In genomic region chr14:99564256-99564902, GRCh38 we compare ENCODE assay signal across 10 cellular contexts. TPM values are rescaled to one million over a fixed set of nuclear protein-coding genes. Genes with fewer than 3 reads are reported as not detected.
A peak's percentile ranks its signal among the peaks of the same experiment; 100 is the strongest.
DNase-seq lines count a peak whose midpoint lies in the region; ATAC-seq, FAIRE-seq and TF ChIP-seq lines count a peak whose summit lies in the region.
"Had no signal": no experiment of that assay in that cellular context is flagged by ENCODE, and none has a peak within 500 bp of the region (broad histone marks: within the 10 kb centered on the region; RNA-seq: fewer than 3 reads in every experiment).

No MANE protein-coding gene starts in this region.

- H3K9me3 ChIP-seq in AG04450 (ENCODE audit: control insufficient read depth, insufficient read depth, low read length) (no peaks in the 10 kb centered on the region), muscle layer of colon (ENCODE audit: low read length) (no peaks in the 10 kb centered on the region), OCI-LY7 (ENCODE audit: low read length) (no peaks in the 10 kb centered on the region)
- H3K9me3 ChIP-seq: Caco-2 had no signal

- no peak for ATAC-seq in HG03378 (IDR thresholded peaks at IDR 0.05; ENCODE audit: unreplicated experiment)

- BruUV-seq in OCI-LY7 (replicated peaks; lab: Mats Ljungman, UMichigan) = no TSS peak

- POLR2A ChIA-PET in AG04450 (lab: Yijun Ruan, JAX) (no interaction called here), OCI-LY7 (lab: Charles Lee) (no interaction called here)

- peak overlapping the region; percentile 21 for H3K27ac ChIP-seq in AG04450 (ENCODE audit: low read depth, low read length)
- peak overlapping the region; percentile 94 for H3K27ac ChIP-seq in muscle layer of colon (ENCODE audit: low read depth, low read length)
- H3K27ac ChIP-seq in OCI-LY7 (ENCODE audit: low read depth, low read length, poor library complexity, severe bottlenecking) = no peak overlapping the region

- no peak for FAIRE-seq in GM12891 (lab: Jason Lieb, UNC)
- FAIRE-seq: TTC549 had no signal

- H3K79me2 ChIP-seq in OCI-LY7 (ENCODE audit: insufficient read depth, low read depth, low read length) = no peaks in the 10 kb centered on the region

- H3K4me2 ChIP-seq in OCI-LY7 (ENCODE audit: low read length) = no peak overlapping the region

- no peaks in the 10 kb centered on the region for H3K36me3 ChIP-seq in muscle layer of colon (ENCODE audit: insufficient read depth, low read length)
- H3K36me3 ChIP-seq in OCI-LY7 (ENCODE audit: insufficient read depth, low read length) = no peaks in the 10 kb centered on the region

- no peak for TF ChIP-seq CTCF in AG04450 (IDR thresholded peaks at IDR 0.05; ENCODE audit: low read depth, low read length)
- TF ChIP-seq CTCF in OCI-LY7 (conservative IDR thresholded peaks at IDR 0.05; ENCODE audit: low read length) = no peak

- intact Hi-C loops in OCI-LY7 (cut with micrococcal nuclease; ENCODE audit: unreplicated experiment) = no loop called here

- H2AFZ ChIP-seq in OCI-LY7 (ENCODE audit: low read length) = no peak overlapping the region

- peaks cover 100% of the 10 kb centered on the region for H3K4me1 ChIP-seq in muscle layer of colon (ENCODE audit: insufficient read depth, low read length)
- H3K4me1 ChIP-seq in OCI-LY7 (ENCODE audit: insufficient read depth, low read length, poor library complexity, severe bottlenecking) = no peaks in the 10 kb centered on the region

- no peak for TF ChIP-seq POLR2A in GM12891 (IDR thresholded peaks at IDR 0.05; ENCODE audit: low read depth, low read length)

- CTCF ChIA-PET in AG04450 (lab: Charles Lee) (interaction anchor here (0.7 kb wide), 1 partner anchor 10 kb away, joined by 3 read pairs; no protein-coding TSS in a partner anchor), OCI-LY7 (lab: Charles Lee; ENCODE audit: unreplicated experiment) (interaction anchor here (0.6 kb wide), 1 partner anchor 13 kb away, joined by 3 read pairs; no protein-coding TSS in a partner anchor)

- H4K20me1 ChIP-seq in OCI-LY7 (ENCODE audit: insufficient read depth, low read length) = no peaks in the 10 kb centered on the region

- no peak overlapping the region for H3K9ac ChIP-seq in muscle layer of colon (ENCODE audit: low read length)

- no peaks in the 10 kb centered on the region for H3K9me2 ChIP-seq in OCI-LY7 (ENCODE audit: insufficient read depth, low read length)

- DNase-seq in AG04450 (ENCODE audit: low read depth, low spot score) (peak; percentile 65), NCI-H2171 treated with DMSO at 0.1 percent for 48 hours (lab: John Stamatoyannopoulos, UW) (peak; percentile 65), dedifferentiated amniotic fluid mesenchymal stem cell (ENCODE audit: extremely low spot score) (peak; percentile 66), GM12891 (ENCODE audit: insufficient read length, low spot score) (no peak), OCI-LY7 (ENCODE audit: low spot score) (no peak)
- DNase-seq in stimulated activated CD4-positive, alpha-beta T cell treated with anti-CD3 and anti-CD28 coated beads, Interleukin-4, amount 100 ng/mL, for 1 hour = no peak
- DNase-seq: Caco-2 had no signal

- H3K4me3 ChIP-seq in AG04450 (ENCODE audit: low read depth, low read length) = no peak overlapping the region
- H3K4me3 ChIP-seq in muscle layer of colon (ENCODE audit: low read depth in 1 of 2, low read length in 2 of 2) = peak overlapping the region in 1 of 2 donors; percentile 21
- H3K4me3 ChIP-seq in OCI-LY7 (ENCODE audit: low read depth, low read length, poor library complexity, severe bottlenecking) = no peak overlapping the region

- no peaks in the 10 kb centered on the region for H3K27me3 ChIP-seq in AG04450 (ENCODE audit: control insufficient read depth, insufficient read depth, low read length)
- no peaks in the 10 kb centered on the region for H3K27me3 ChIP-seq in muscle layer of colon (ENCODE audit: control insufficient read depth in 1 of 2, insufficient read depth in 2 of 2, low read length in 2 of 2)

TF ChIP-seq in GM12891, 5 proteins besides CTCF, POLR2A, EP300 and RAD21:
- no peak for TF ChIP-seq PAX5 (IDR thresholded peaks at IDR 0.05; ENCODE audit: insufficient read depth, low read length, severe bottlenecking)
- no peak for TF ChIP-seq TAF1 (IDR thresholded peaks at IDR 0.05; ENCODE audit: low read depth, low read length)
- TF ChIP-seq POLR2AphosphoS5 (IDR thresholded peaks at IDR 0.05; ENCODE audit: low read depth, low read length) = no peak
- no peak for TF ChIP-seq POU2F2 (IDR thresholded peaks at IDR 0.05; ENCODE audit: low read depth, low read length)
- TF ChIP-seq SPI1 (IDR thresholded peaks at IDR 0.05; ENCODE audit: low read depth, low read length) = no peak

RNA-seq across cellular contexts. Expression of gene CCDC85C, which starts 39.6 kb away (rescaled TPM):
- polyA plus RNA-seq in AG04450 (2011; rRNA removed) = 7.2 and 8.5 TPM in 2 replicates
- polyA minus RNA-seq in AG04450 (2011; rRNA and poly(A)+ RNA removed) = 11.3 and 13.8 TPM in 2 replicates
- polyA plus RNA-seq in GM12891 (2012; ENCODE audit: low read depth, missing spikeins) = 0.82 TPM
- total RNA-seq in OCI-LY7 (2014; rRNA removed; shearing (Covaris generic)) = 3.6 and 6.4 TPM in 2 replicates
- total RNA-seq in OCI-LY7 (2022) = 14.6 and 15.0 TPM in 2 replicates

Comparison
In these comparisons a context has a peak if more than half of its experiments do, and no peak if none do; other contexts are left out.
1. DNase-seq: peak in AG04450 (single experiment), NCI-H2171 treated with DMSO at 0.1 percent for 48 hours (single experiment) and dedifferentiated amniotic fluid mesenchymal stem cell (single experiment); none in GM12891 (single experiment), OCI-LY7 (single experiment) and stimulated activated CD4-positive, alpha-beta T cell treated with anti-CD3 and anti-CD28 coated beads, Interleukin-4, amount 100 ng/mL, for 1 hour (single experiment).